8 cellular contexts compared by ENCODE assay signal in the genomic region with DNA sequence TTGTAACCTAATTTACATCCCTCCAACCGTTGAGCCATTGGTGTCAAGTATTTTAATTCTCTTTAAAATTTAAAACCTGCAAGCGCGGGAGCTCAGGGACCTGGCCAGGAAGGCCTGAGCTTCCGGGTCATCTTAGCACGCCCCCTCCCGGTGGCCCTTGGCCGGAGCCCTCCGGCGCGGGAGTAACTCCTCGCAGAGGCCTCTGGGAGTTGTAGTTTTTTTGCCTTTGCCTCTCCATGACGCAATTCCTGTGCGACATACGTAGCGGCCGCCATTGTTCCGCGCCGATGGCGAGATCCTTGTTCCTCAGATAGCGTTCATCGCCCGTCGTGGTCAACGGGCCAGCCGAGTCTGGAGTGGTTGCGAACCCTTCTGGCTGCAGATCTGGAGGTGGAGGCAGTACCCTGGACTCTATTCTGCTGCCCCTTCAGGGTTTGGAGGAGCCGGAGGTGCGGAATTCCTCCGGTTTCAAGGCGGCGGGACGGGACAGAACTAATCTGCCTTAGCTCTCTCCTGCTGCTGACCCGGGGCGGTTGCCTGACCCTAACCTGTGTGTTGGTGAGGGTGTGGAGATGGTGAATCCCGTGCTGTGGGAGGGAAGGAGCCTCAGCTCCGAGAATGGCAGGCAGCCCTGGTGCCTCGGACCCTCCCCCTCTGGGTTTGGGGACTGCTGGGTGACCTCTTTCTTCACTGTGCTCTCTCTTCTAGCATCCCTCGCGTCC. TPM values are rescaled to one million over a fixed set of nuclear protein-coding genes. Genes with fewer than 3 reads are reported as not detected.
DNase-seq lines count a peak whose midpoint lies in the region; ATAC-seq and TF ChIP-seq lines count a peak whose summit lies in the region.

ZNF268 (plus strand) TSS at position 258 of the 722 bp plus-strand sequence. CDS start 503 bp downstream, outside the sequence.

- ATAC-seq in GM18498 (IDR thresholded peaks at IDR 0.05; ENCODE audit: unreplicated experiment) = peak; percentile 90
- ATAC-seq in HG02885 (IDR thresholded peaks at IDR 0.05; ENCODE audit: poor library complexity, unreplicated experiment) = peak; percentile 95

- H3K4me3 ChIP-seq in astrocyte of the cerebellum (ENCODE audit: low read depth, low read length) = peak within 1 kb of the TSS; percentile 76

- peak; percentile 91 for TF ChIP-seq CTCF in astrocyte of the cerebellum (IDR thresholded peaks at IDR 0.05; ENCODE audit: low read depth, low read length, missing control alignments)

- in situ Hi-C loops in astrocyte of the cerebellum (cut with HindIII; ENCODE audit: low sequenced_read_pairs) = no loop called here

- peak; percentile 61 for DNase-seq in NCI-H1694 treated with DMSO at 0.1 percent for 48 hours (lab: John Stamatoyannopoulos, UW)
- DNase-seq in T-helper 22 cell (ENCODE audit: low read depth) = peak; percentile 61
- DNase-seq in astrocyte of the cerebellum (ENCODE audit: low read depth) = peak; percentile 84
- peak; percentile 86 for DNase-seq in hepatic stellate cell (ENCODE audit: low spot score)
- peak; percentile 85 for DNase-seq in renal cortical epithelial cell (ENCODE audit: low read depth)
- DNase-seq in AML-193 (lab: John Stamatoyannopoulos, UW) = no peak

RNA-seq across cellular contexts. Expression of gene ZNF268, which starts in this region (rescaled TPM):
- total RNA-seq in renal cortical epithelial cell = 27.8 and 37.2 TPM in 2 replicates

Comparison
In these comparisons a context has a peak if more than half of its experiments do, and no peak if none do; other contexts are left out.
1. DNase-seq: peak in NCI-H1694 treated with DMSO at 0.1 percent for 48 hours (single experiment), T-helper 22 cell (single experiment), astrocyte of the cerebellum (single experiment), hepatic stellate cell (single experiment) and renal cortical epithelial cell (single experiment); none in AML-193 (0 of 2).